In genomic region chr1:166383635-166384346, GRCh38 we compare ENCODE assay signal across 16 cellular contexts.
DNase-seq lines count a peak whose midpoint lies in the region; ATAC-seq and TF ChIP-seq lines count a peak whose summit lies in the region.
"Had no signal": no experiment of that assay in that cellular context is flagged by ENCODE, and none has a peak within 500 bp of the region (broad histone marks: within the 10 kb centered on the region; RNA-seq: fewer than 3 reads in every experiment).

No MANE protein-coding gene starts in this region.

- no peaks in the 10 kb centered on the region for H3K4me1 Mint-ChIP-seq in CD4-positive, alpha-beta T cell (ENCODE audit: low read depth)

- peak; percentile 70 for DNase-seq in OCI-M1 (lab: John Stamatoyannopoulos, UW)
- no peak for DNase-seq in stimulated activated CD8-positive, alpha-beta memory T cell treated with anti-CD3 and anti-CD28 coated beads, Interleukin-4, amount 100 ng/mL, for 48 hours
- DNase-seq in DMS153 (lab: John Stamatoyannopoulos, UW), result no peak
- DNase-seq in NCI-H2196 treated with DMSO at 0.1 percent for 48 hours (lab: John Stamatoyannopoulos, UW; ENCODE audit: unreplicated experiment), result no peak
- DNase-seq in CD4-positive, alpha-beta T cell, result no peak
- DNase-seq: BE2C; CD8-positive, alpha-beta T cell; COR-L47; DMS53; GM23248; IMR-90 had no signal

- no peaks in the 10 kb centered on the region for H3K79me2 ChIP-seq in KMS-11 (ENCODE audit: insufficient read depth, low read depth)

- H4K20me1 ChIP-seq in KMS-11 (ENCODE audit: insufficient read depth), result no peaks in the 10 kb centered on the region

- no peaks in the 10 kb centered on the region for H3K9me3 Mint-ChIP-seq in CD4-positive, alpha-beta T cell
- H3K9me3 Mint-ChIP-seq: CD8-positive, alpha-beta T cell; H9 had no signal

- no peak for TF ChIP-seq CTCF in KMS-11 (conservative IDR thresholded peaks at IDR 0.05; ENCODE audit: low read depth, low read length)
- no peak for TF ChIP-seq CTCF in CD4-positive, alpha-beta T cell (IDR thresholded peaks at IDR 0.05)

- H3K4me1 ChIP-seq in KMS-11 (ENCODE audit: low read depth, poor library complexity, severe bottlenecking) (peaks cover 4% of the 10 kb centered on the region), iPS-18a (ENCODE audit: control insufficient read depth, low read depth, low read length) (peaks cover 37% of the 10 kb centered on the region)
- H3K4me1 ChIP-seq: A549, BE2C had no signal

- H2AFZ ChIP-seq in KMS-11 (ENCODE audit: low read depth), result peak overlapping the region; percentile 17; the same call in 1 of the 2 replicates
- H2AFZ ChIP-seq: GM23248 had no signal

- H3K36me3 Mint-ChIP-seq in CD4-positive, alpha-beta T cell (ENCODE audit: low read depth), result no peaks in the 10 kb centered on the region
- H3K36me3 Mint-ChIP-seq: CD8-positive, alpha-beta T cell had no signal

- H3K27me3 Mint-ChIP-seq in CD4-positive, alpha-beta T cell, result peaks cover 21% of the 10 kb centered on the region

- no peaks in the 10 kb centered on the region for H3K9me3 ChIP-seq in iPS-18a (ENCODE audit: control insufficient read depth, low read depth, low read length)
- H3K9me3 ChIP-seq in CD4-positive, alpha-beta T cell (ENCODE audit: control insufficient read depth, low read length), result no peaks in the 10 kb centered on the region
- H3K9me3 ChIP-seq: A549, BE2C had no signal

- no peak overlapping the region for H3K27ac Mint-ChIP-seq in CD4-positive, alpha-beta T cell
- H3K27ac Mint-ChIP-seq: CD8-positive, alpha-beta T cell; H9 had no signal

- POLR2A ChIA-PET in CD4-positive, alpha-beta T cell (lab: Charles Lee), result interaction anchor here (1.0 kb wide), 1 partner anchor 9 kb away, joined by 3 read pairs; no protein-coding TSS in a partner anchor

- H3K27me3 ChIP-seq in KMS-11 (ENCODE audit: insufficient read depth, low read depth) (no peaks in the 10 kb centered on the region), iPS-18a (ENCODE audit: control insufficient read depth, insufficient read depth, low read length) (peaks cover 31% of the 10 kb centered on the region)
- H3K27me3 ChIP-seq in CD4-positive, alpha-beta T cell (ENCODE audit: control insufficient read depth, insufficient read depth, low read length), result no peaks in the 10 kb centered on the region
- H3K27me3 ChIP-seq: BE2C had no signal

- H3K9ac ChIP-seq in KMS-11, result no peak overlapping the region
- H3K9ac ChIP-seq in iPS-18a (ENCODE audit: low read length), result no peak overlapping the region
- H3K9ac ChIP-seq: GM23248 had no signal

- H3K4me2 ChIP-seq in KMS-11, result peak overlapping the region; percentile 3; the same call in 1 of the 2 replicates
- H3K4me2 ChIP-seq: A549 had no signal

- CTCF ChIA-PET in CD4-positive, alpha-beta T cell (lab: Charles Lee), result no interaction called here

- no peaks in the 10 kb centered on the region for H3K36me3 ChIP-seq in KMS-11 (ENCODE audit: insufficient read depth)
- no peaks in the 10 kb centered on the region for H3K36me3 ChIP-seq in iPS-18a (ENCODE audit: control insufficient read depth, low read depth, low read length)
- H3K36me3 ChIP-seq: BE2C had no signal

- no peak overlapping the region for H3K4me3 ChIP-seq in KMS-11 (IDR thresholded peaks at IDR 0.05; ENCODE audit: insufficient read depth, low read depth, low read length)
- peak overlapping the region; percentile 36 for H3K4me3 ChIP-seq in iPS-18a (ENCODE audit: low read length)
- H3K4me3 ChIP-seq: A549, GM23248 had no signal

- no peak overlapping the region for H3K4me3 Mint-ChIP-seq in CD4-positive, alpha-beta T cell
- H3K4me3 Mint-ChIP-seq: CD8-positive, alpha-beta T cell had no signal

- intact Hi-C loops in CD4-positive, alpha-beta T cell (cut with DNase I, micrococcal nuclease), result no loop called here

- H3K27ac ChIP-seq in KMS-11 (peak overlapping the region; percentile 25; the same call in 1 of the 2 replicates), iPS-18a (ENCODE audit: low read length) (no peak overlapping the region)
- no peak overlapping the region for H3K27ac ChIP-seq in CD4-positive, alpha-beta T cell (ENCODE audit: low read depth, low read length)
- H3K27ac ChIP-seq: A549, C4-2B, GM23248 had no signal

- no peak for ATAC-seq in CD4-positive, alpha-beta T cell (ENCODE audit: poor library complexity)
- ATAC-seq: A549; CD8-positive, alpha-beta T cell had no signal
